In genomic region chr17:43170766-43171681, GRCh38 we compare ENCODE assay signal across 8 cellular contexts. TPM values are rescaled to one million over a fixed set of nuclear protein-coding genes. Genes with fewer than 3 reads are reported as not detected.
DNase-seq lines count a peak whose midpoint lies in the region; ATAC-seq and TF ChIP-seq lines count a peak whose summit lies in the region.

Gene NBR1, plus strand, starts transcription at chr17:43171214. Its CDS starts 4,586 bp downstream, at chr17:43175800.

- H3K9ac ChIP-seq in fibroblast of lung (ENCODE audit: insufficient read depth, low read length): peak within 1 kb of the TSS; percentile 88

- no peaks in the 10 kb centered on the region; the same call in 1 of the 2 replicates for H3F3A ChIP-seq in GM23338 (replicated peaks; ENCODE audit: low read depth)

- no peaks in the 10 kb centered on the region for H3K9me3 ChIP-seq in fibroblast of lung (ENCODE audit: control insufficient read depth, insufficient read depth, low read depth, low read length)

- H3K4me1 ChIP-seq in GM23338 (ENCODE audit: insufficient read depth): no peaks in the 10 kb centered on the region; the same call in 1 of the 2 replicates
- H3K4me1 ChIP-seq in fibroblast of lung (ENCODE audit: control insufficient read depth, extremely low read depth, insufficient read depth, low read length): peaks cover 9% of the 10 kb centered on the region

- H3K27ac Mint-ChIP-seq in GM23338 (no peak within 1 kb of the TSS), naive B cell (no peak within 1 kb of the TSS)
- H3K27ac Mint-ChIP-seq in stimulated activated memory B cell treated with anti-CD40 and anti-IgM and Interleukin-4, amounts not matched to agents 10 μg/mL and 1 μg/mL and 100 μg/mL, for 72 hours: no peak within 1 kb of the TSS

- peak within 1 kb of the TSS; percentile 60 for H3K4me3 ChIP-seq in GM23338
- H3K4me3 ChIP-seq in fibroblast of lung (replicated peaks in 1 of 4; ENCODE audit: control extremely low read depth in 1 of 4, insufficient read depth in 1 of 4, low read depth in 3 of 4, low read length in 4 of 4): peak within 1 kb of the TSS; percentile 56 to 94 (median 81)

- peak within 1 kb of the TSS; percentile 89 for H3K27ac ChIP-seq in GM23338 (ENCODE audit: low read depth)
- peak within 1 kb of the TSS; percentile 99 for H3K27ac ChIP-seq in fibroblast of lung (ENCODE audit: insufficient read depth, low read length)

- H3K4me2 ChIP-seq in GM23338 (peak within 1 kb of the TSS; percentile 82), fibroblast of lung (ENCODE audit: extremely low read depth, insufficient read depth, low read length) (peak within 1 kb of the TSS; percentile 97)

- H3K4me3 Mint-ChIP-seq in GM23338: no peak within 1 kb of the TSS
- H3K4me3 Mint-ChIP-seq in naive B cell: no peak within 1 kb of the TSS
- H3K4me3 Mint-ChIP-seq in stimulated activated memory B cell treated with anti-CD40 and anti-IgM and Interleukin-4, amounts not matched to agents 10 μg/mL and 1 μg/mL and 100 μg/mL, for 72 hours: no peak within 1 kb of the TSS

- peak; percentile 99 for DNase-seq in EL
- DNase-seq in GM23338 (ENCODE audit: low spot score): peak; percentile 99
- DNase-seq in Kasumi-1 (lab: John Stamatoyannopoulos, UW): peak; percentile 98 to 99
- peak; percentile 98 for DNase-seq in RKO (ENCODE audit: low spot score)
- peak; percentile 89 for DNase-seq in activated T-helper 1 cell treated with Interleukin-2 at 50 U/mL for 16 hours (ENCODE audit: low read depth)
- peak; percentile 96 to 99 for DNase-seq in fibroblast of lung (ENCODE audit: low read depth in 2 of 2)
- peak; percentile 97 for DNase-seq in naive B cell

- H3K27me3 Mint-ChIP-seq in GM23338 (ENCODE audit: insufficient read depth, low read depth, poor library complexity): peaks cover 2% of the 10 kb centered on the region
- H3K27me3 Mint-ChIP-seq in naive B cell: no peaks in the 10 kb centered on the region
- no peaks in the 10 kb centered on the region for H3K27me3 Mint-ChIP-seq in stimulated activated memory B cell treated with anti-CD40 and anti-IgM and Interleukin-4, amounts not matched to agents 10 μg/mL and 1 μg/mL and 100 μg/mL, for 72 hours

- H4K20me1 ChIP-seq in GM23338 (replicated peaks; ENCODE audit: insufficient read depth) (no peaks in the 10 kb centered on the region), fibroblast of lung (ENCODE audit: control insufficient read depth, extremely low read depth, insufficient read depth, low read length) (no peaks in the 10 kb centered on the region)

- H3K36me3 Mint-ChIP-seq in GM23338 (ENCODE audit: low read depth) (peaks cover 4% of the 10 kb centered on the region; the same call in 1 of the 3 replicates), naive B cell (no peaks in the 10 kb centered on the region)
- H3K36me3 Mint-ChIP-seq in stimulated activated memory B cell treated with anti-CD40 and anti-IgM and Interleukin-4, amounts not matched to agents 10 μg/mL and 1 μg/mL and 100 μg/mL, for 72 hours: peaks cover 14% of the 10 kb centered on the region

- no peaks in the 10 kb centered on the region for H3K9me2 ChIP-seq in GM23338 (ENCODE audit: insufficient read depth)

- H3K9me3 Mint-ChIP-seq in GM23338: no peaks in the 10 kb centered on the region
- no peaks in the 10 kb centered on the region for H3K9me3 Mint-ChIP-seq in naive B cell
- H3K9me3 Mint-ChIP-seq in stimulated activated memory B cell treated with anti-CD40 and anti-IgM and Interleukin-4, amounts not matched to agents 10 μg/mL and 1 μg/mL and 100 μg/mL, for 72 hours: no peaks in the 10 kb centered on the region

- H3K79me2 ChIP-seq in GM23338 (replicated peaks; ENCODE audit: insufficient read depth) (peaks cover 28% of the 10 kb centered on the region), fibroblast of lung (ENCODE audit: control insufficient read depth, insufficient read depth, low read length) (peaks cover 14% of the 10 kb centered on the region)

- TF ChIP-seq CTCF in GM23338 (conservative IDR thresholded peaks at IDR 0.05; ENCODE audit: low read depth in 2 of 2) (peak; percentile 28 to 48), fibroblast of lung (conservative IDR thresholded peaks at IDR 0.05 in 1 of 2, IDR thresholded peaks at IDR 0.05 in 1 of 2; ENCODE audit: low read depth in 1 of 2, low read length in 2 of 2) (peak in 1 of 2 donors; percentile 21)

- H2AFZ ChIP-seq in GM23338 (0 out of 2 replicates have a peak within 1 kb of the TSS, but pooled peaks have one; percentile 2), fibroblast of lung (ENCODE audit: low read length) (peak within 1 kb of the TSS; percentile 50)

- H3K36me3 ChIP-seq in GM23338 (ENCODE audit: insufficient read depth) (no peaks in the 10 kb centered on the region), fibroblast of lung (ENCODE audit: control insufficient read depth, insufficient read depth, low read length) (no peaks in the 10 kb centered on the region)

- H3K4me1 Mint-ChIP-seq in GM23338: peaks cover 11% of the 10 kb centered on the region; the same call in 2 of the 3 replicates
- H3K4me1 Mint-ChIP-seq in naive B cell: peaks cover 15 to 24% (median 16%) of the 10 kb centered on the region in 3 donors
- H3K4me1 Mint-ChIP-seq in stimulated activated memory B cell treated with anti-CD40 and anti-IgM and Interleukin-4, amounts not matched to agents 10 μg/mL and 1 μg/mL and 100 μg/mL, for 72 hours: peaks cover 14% of the 10 kb centered on the region

- no peaks in the 10 kb centered on the region for H3K27me3 ChIP-seq in GM23338 (ENCODE audit: insufficient read depth)
- H3K27me3 ChIP-seq in fibroblast of lung (ENCODE audit: control insufficient read depth, insufficient read depth, low read length): no peaks in the 10 kb centered on the region

- ATAC-seq in GM23338: peak; percentile 83
- ATAC-seq in naive B cell (ENCODE audit: low read depth in 2 of 2): peak; percentile 72
- peak; percentile 92 for ATAC-seq in stimulated activated memory B cell treated with anti-CD40 and anti-IgM and Interleukin-4, amounts not matched to agents 10 μg/mL and 1 μg/mL and 100 μg/mL, for 72 hours

TF ChIP-seq in GM23338, 12 proteins besides CTCF, POLR2A, EP300 and RAD21:
- TF ChIP-seq POLR2AphosphoS5 (IDR thresholded peaks at IDR 0.05; ENCODE audit: low read depth): peak; percentile 65
- TF ChIP-seq, protein P1, sequence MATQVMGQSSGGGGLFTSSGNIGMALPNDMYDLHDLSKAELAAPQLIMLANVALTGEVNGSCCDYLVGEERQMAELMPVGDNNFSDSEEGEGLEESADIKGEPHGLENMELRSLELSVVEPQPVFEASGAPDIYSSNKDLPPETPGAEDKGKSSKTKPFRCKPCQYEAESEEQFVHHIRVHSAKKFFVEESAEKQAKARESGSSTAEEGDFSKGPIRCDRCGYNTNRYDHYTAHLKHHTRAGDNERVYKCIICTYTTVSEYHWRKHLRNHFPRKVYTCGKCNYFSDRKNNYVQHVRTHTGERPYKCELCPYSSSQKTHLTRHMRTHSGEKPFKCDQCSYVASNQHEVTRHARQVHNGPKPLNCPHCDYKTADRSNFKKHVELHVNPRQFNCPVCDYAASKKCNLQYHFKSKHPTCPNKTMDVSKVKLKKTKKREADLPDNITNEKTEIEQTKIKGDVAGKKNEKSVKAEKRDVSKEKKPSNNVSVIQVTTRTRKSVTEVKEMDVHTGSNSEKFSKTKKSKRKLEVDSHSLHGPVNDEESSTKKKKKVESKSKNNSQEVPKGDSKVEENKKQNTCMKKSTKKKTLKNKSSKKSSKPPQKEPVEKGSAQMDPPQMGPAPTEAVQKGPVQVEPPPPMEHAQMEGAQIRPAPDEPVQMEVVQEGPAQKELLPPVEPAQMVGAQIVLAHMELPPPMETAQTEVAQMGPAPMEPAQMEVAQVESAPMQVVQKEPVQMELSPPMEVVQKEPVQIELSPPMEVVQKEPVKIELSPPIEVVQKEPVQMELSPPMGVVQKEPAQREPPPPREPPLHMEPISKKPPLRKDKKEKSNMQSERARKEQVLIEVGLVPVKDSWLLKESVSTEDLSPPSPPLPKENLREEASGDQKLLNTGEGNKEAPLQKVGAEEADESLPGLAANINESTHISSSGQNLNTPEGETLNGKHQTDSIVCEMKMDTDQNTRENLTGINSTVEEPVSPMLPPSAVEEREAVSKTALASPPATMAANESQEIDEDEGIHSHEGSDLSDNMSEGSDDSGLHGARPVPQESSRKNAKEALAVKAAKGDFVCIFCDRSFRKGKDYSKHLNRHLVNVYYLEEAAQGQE (IDR thresholded peaks at IDR 0.05; ENCODE audit: unreplicated experiment): no peak
- TF ChIP-seq CREB1 (CRISPR knock-in tag; IDR thresholded peaks at IDR 0.05; ENCODE audit: low read depth): peak; percentile 54

RNA-seq across cellular contexts. Expression of gene NBR1, which starts in this region (rescaled TPM):
- 32.3 and 36.8 TPM in 2 replicates for total RNA-seq in GM23338 (2014; rRNA removed; shearing (Covaris generic))
- polyA plus RNA-seq in GM23338 (2016; fragmentation: Nextera tagmentation; extraction: Ambion mirVana) (10.1 and 12.6 TPM in 2 replicates), fibroblast of lung (82.9 and 91.8 TPM in 2 replicates), naive B cell (ENCODE audit: low read depth in 6 of 6) (10 to 100 TPM; 42.9 to 55.5 (median 49.9) TPM)
- 93.2 and 134 TPM in 2 replicates for total RNA-seq in fibroblast of lung
- 58.7 and 66.1 TPM in 2 replicates for polyA plus RNA-seq in fibroblast of lung (2012)
- polyA minus RNA-seq in fibroblast of lung (ENCODE audit: low replicate concordance): 74.1 and 113 TPM in 2 replicates

Comparison
In these comparisons a context has a peak if more than half of its experiments do, and no peak if none do; other contexts are left out.
1. Peak in every context shown above with its lines: DNase-seq, ATAC-seq, H3K4me3 ChIP-seq and H3K27ac ChIP-seq.